In the genomic region with DNA sequence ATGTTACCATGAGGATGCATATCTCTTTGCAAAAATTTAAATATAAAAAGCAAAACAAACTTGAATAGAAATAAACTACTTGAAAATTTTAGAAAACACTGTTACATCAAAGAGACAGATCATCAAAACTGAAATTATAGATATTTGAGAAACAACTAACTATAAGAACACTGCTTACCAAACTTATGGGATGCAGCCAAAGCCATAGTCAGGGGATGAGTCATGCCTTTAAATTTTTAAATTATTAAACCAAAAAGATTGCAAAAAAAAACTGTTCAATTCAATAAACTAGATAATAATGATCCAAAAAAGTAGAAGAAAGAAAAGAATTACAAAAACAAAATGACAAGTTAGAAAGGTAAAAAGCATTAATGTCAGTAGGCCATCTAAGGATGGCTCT, we compare ENCODE assay signal across 21 cellular contexts. TPM values are rescaled to one million over a fixed set of nuclear protein-coding genes. Genes with fewer than 3 reads are reported as not detected.
DNase-seq lines count a peak whose midpoint lies in the region; ATAC-seq, FAIRE-seq and TF ChIP-seq lines count a peak whose summit lies in the region.
"Had no signal": no experiment of that assay in that cellular context is flagged by ENCODE, and none has a peak within 500 bp of the region (broad histone marks: within the 10 kb centered on the region; RNA-seq: fewer than 3 reads in every experiment).

No MANE protein-coding gene starts in this region.

- intact Hi-C loops in IMR-90 (cut with micrococcal nuclease) (no loop called here), vagina (cut with DNase I) (no loop called here)

- peaks cover 60 to 94% of the 10 kb centered on the region in 2 experiments for H3K79me1 ChIP-seq in IMR-90 (ENCODE audit: low read depth in 1 of 2, low read length in 2 of 2)

- H3K9me3 ChIP-seq in GM23248 (ENCODE audit: low read depth) (no peaks in the 10 kb centered on the region), IMR-90 (ENCODE audit: control insufficient read depth, insufficient read depth, low read length) (peaks cover 14% of the 10 kb centered on the region), vagina (no peaks in the 10 kb centered on the region)
- H3K9me3 ChIP-seq: BE2C, HAP-1 had no signal

- H2AFZ ChIP-seq in GM23248 (no peak overlapping the region), IMR-90 (replicated peaks; ENCODE audit: low read length, poor library complexity) (no peak overlapping the region)

- in situ Hi-C loops in GM23248 (cut with MboI), result no loop called here
- in situ Hi-C loops in IMR-90 (cut with MboI; ENCODE audit: low sequenced_read_pairs), result no loop called here

- H2AK9ac ChIP-seq in IMR-90 (replicated peaks; ENCODE audit: low read depth, low read length, poor library complexity), result no peak overlapping the region

- no peak overlapping the region for H4K91ac ChIP-seq in IMR-90 (ENCODE audit: insufficient read depth, low read depth, low read length)

- H3K9me1 ChIP-seq in IMR-90 (ENCODE audit: insufficient read depth, low read length), result peaks cover 30% of the 10 kb centered on the region

- no peaks in the 10 kb centered on the region for H3K27me3 ChIP-seq in GM23248 (replicated peaks; ENCODE audit: insufficient read depth)
- H3K27me3 ChIP-seq in IMR-90 (ENCODE audit: control insufficient read depth, insufficient read depth, low read length), result no peaks in the 10 kb centered on the region
- no peaks in the 10 kb centered on the region for H3K27me3 ChIP-seq in vagina
- H3K27me3 ChIP-seq: BE2C; BLaER1 treated with 17β-estradiol and CSF1 and Interleukin-3, amounts not matched to agents 10 nM and 100 nM had no signal

- no peaks in the 10 kb centered on the region for H3K4me1 Mint-ChIP-seq in osteocyte (ENCODE audit: unreplicated experiment)
- H3K4me1 Mint-ChIP-seq: CD8-positive, alpha-beta memory T cell had no signal

- POLR2A ChIA-PET in IMR-90 (lab: Charles Lee; ENCODE audit: unreplicated experiment), result no interaction called here

- H3K27ac Mint-ChIP-seq in osteocyte (ENCODE audit: unreplicated experiment), result no peak overlapping the region
- H3K27ac Mint-ChIP-seq: CD14-positive monocyte; CD4-positive, alpha-beta T cell; CD8-positive, alpha-beta memory T cell had no signal

- no peak overlapping the region for H4K5ac ChIP-seq in IMR-90 (ENCODE audit: low read depth, low read length)

- peak overlapping the region; percentile 33; the same call in 1 of the 2 replicates for H3K18ac ChIP-seq in IMR-90 (ENCODE audit: low read depth, low read length)

- H3K9me2 ChIP-seq in GM23248 (ENCODE audit: insufficient read depth), result no peaks in the 10 kb centered on the region

- H3K27ac ChIP-seq in GM23248 (no peak overlapping the region), IMR-90 (ENCODE audit: insufficient read depth, low read length) (no peak overlapping the region), vagina (no peak overlapping the region)
- H3K27ac ChIP-seq: BLaER1 treated with 17β-estradiol and CSF1 and Interleukin-3, amounts not matched to agents 10 nM and 100 nM had no signal

- no peaks in the 10 kb centered on the region for H3K36me3 Mint-ChIP-seq in osteocyte (ENCODE audit: unreplicated experiment)
- H3K36me3 Mint-ChIP-seq: CD14-positive monocyte; CD8-positive, alpha-beta memory T cell had no signal

- dilution Hi-C loops in IMR-90 (cut with HindIII; ENCODE audit: low sequenced_read_pairs, unreplicated experiment), result no loop called here

- no peak overlapping the region for H3K4ac ChIP-seq in IMR-90 (ENCODE audit: low read depth, low read length)

- H3K4me3 Mint-ChIP-seq in osteocyte (ENCODE audit: unreplicated experiment), result no peak overlapping the region
- H3K4me3 Mint-ChIP-seq: CD14-positive monocyte; CD4-positive, alpha-beta T cell; CD8-positive, alpha-beta memory T cell had no signal

- H3K4me2 ChIP-seq in GM23248 (ENCODE audit: unreplicated experiment) (no peak overlapping the region), IMR-90 (ENCODE audit: low read depth, low read length) (no peak overlapping the region)
- H3K4me2 ChIP-seq: BLaER1 treated with 17β-estradiol and CSF1 and Interleukin-3, amounts not matched to agents 10 nM and 100 nM had no signal

- H3K23ac ChIP-seq in IMR-90 (ENCODE audit: low read depth, low read length), result no peak overlapping the region

- H3K9ac ChIP-seq in GM23248 (no peak overlapping the region), IMR-90 (ENCODE audit: low read depth, low read length) (no peak overlapping the region)
- H3K9ac ChIP-seq: BLaER1 treated with 17β-estradiol and CSF1 and Interleukin-3, amounts not matched to agents 10 nM and 100 nM had no signal

- H4K20me1 ChIP-seq in GM23248 (ENCODE audit: insufficient read depth) (no peaks in the 10 kb centered on the region), IMR-90 (ENCODE audit: insufficient read depth, low read length) (peaks cover 75% of the 10 kb centered on the region)
- H4K20me1 ChIP-seq: BLaER1 treated with 17β-estradiol and CSF1 and Interleukin-3, amounts not matched to agents 10 nM and 100 nM had no signal

- H3K36me3 ChIP-seq in GM23248 (ENCODE audit: low read depth) (peaks cover 3% of the 10 kb centered on the region; the same call in 1 of the 2 replicates), IMR-90 (ENCODE audit: control insufficient read depth, insufficient read depth, low read length) (peaks cover 84% of the 10 kb centered on the region), vagina (peaks cover 0 to 14% of the 10 kb centered on the region in 2 donors)
- H3K36me3 ChIP-seq: BE2C; BLaER1 treated with 17β-estradiol and CSF1 and Interleukin-3, amounts not matched to agents 10 nM and 100 nM; HAP-1 had no signal

- H3K4me3 ChIP-seq in GM23248 (no peak overlapping the region), IMR-90 (ENCODE audit: insufficient read depth, low read depth, low read length) (no peak overlapping the region), vagina (no peak overlapping the region)
- H3K4me3 ChIP-seq: BLaER1 treated with 17β-estradiol and CSF1 and Interleukin-3, amounts not matched to agents 10 nM and 100 nM; HAP-1 had no signal

- ATAC-seq in IMR-90 (ENCODE audit: low read depth), result no peak

- H2BK15ac ChIP-seq in IMR-90 (ENCODE audit: low read depth, low read length), result no peak overlapping the region

- TF ChIP-seq POLR2A in IMR-90 (IDR thresholded peaks at IDR 0.05; ENCODE audit: low read depth, low read length), result no peak
- no peak for TF ChIP-seq POLR2A in vagina (IDR thresholded peaks at IDR 0.05)

- no TSS peak for BruUV-seq in IMR-90 (replicated peaks; lab: Mats Ljungman, UMichigan)

- peak; percentile 23 for FAIRE-seq in frontal cortex (lab: Jason Lieb, UNC)
- FAIRE-seq: D721Med, G401.6, GM12892, H54 had no signal

- no peak overlapping the region for H2AK5ac ChIP-seq in IMR-90 (ENCODE audit: low read depth, low read length)

- peaks cover 14% of the 10 kb centered on the region for H3K27me3 Mint-ChIP-seq in osteocyte (ENCODE audit: unreplicated experiment)

- H3K14ac ChIP-seq in IMR-90 (replicated peaks; ENCODE audit: low read depth, low read length), result no peak overlapping the region

- H2BK120ac ChIP-seq in IMR-90 (ENCODE audit: low read depth, low read length), result no peak overlapping the region

- DNase-seq in GM23248 (peak; percentile 48), IMR-90 (peak; percentile 48), frontal cortex (ENCODE audit: low spot score in 2 of 2) (no peak), vagina (ENCODE audit: extremely low spot score in 2 of 2) (no peak), osteocyte (ENCODE audit: extremely low spot score, unreplicated experiment) (no peak), anterior cingulate cortex (lab: John Stamatoyannopoulos, UW) (no peak)
- DNase-seq in activated naive CD4-positive, alpha-beta T cell treated with anti-CD3 and anti-CD28 coated beads, Interleukin-2, amount 50 U/mL, for 16 hours, result no peak
- DNase-seq: AML-193; BE2C; CD4-positive, alpha-beta T cell; CD8-positive, alpha-beta memory T cell; DMS 273 treated with DMSO at 0.1 percent for 48 hours; DMS79; GOT3 had no signal

- H3F3A ChIP-seq in GM23248 (ENCODE audit: insufficient read depth), result peaks cover 16% of the 10 kb centered on the region

- no peak for TF ChIP-seq RAD21 in IMR-90 (IDR thresholded peaks at IDR 0.05; ENCODE audit: low read length)

- no peak overlapping the region for H3K56ac ChIP-seq in IMR-90 (ENCODE audit: extremely low read depth, insufficient read depth, low read length)

- H3K79me2 ChIP-seq in GM23248 (ENCODE audit: insufficient read depth), result peaks cover 53% of the 10 kb centered on the region

- H2BK20ac ChIP-seq in IMR-90 (ENCODE audit: low read depth, low read length), result no peak overlapping the region

- H2BK5ac ChIP-seq in IMR-90 (ENCODE audit: low read depth, low read length, poor library complexity, severe bottlenecking), result no peak overlapping the region

- CTCF ChIA-PET in IMR-90 (lab: Yijun Ruan, JAX), result no interaction called here

- TF ChIP-seq CTCF in IMR-90 (conservative IDR thresholded peaks at IDR 0.05; ENCODE audit: low read depth, low read length) (no peak), vagina (IDR thresholded peaks at IDR 0.05) (no peak), osteocyte (IDR thresholded peaks at IDR 0.05) (no peak)

- H3K9me3 Mint-ChIP-seq in osteocyte (ENCODE audit: unreplicated experiment), result peaks cover 14% of the 10 kb centered on the region

- no peak overlapping the region for H4K8ac ChIP-seq in IMR-90 (ENCODE audit: low read depth in 2 of 2, low read length in 2 of 2)

- H3K4me1 ChIP-seq in GM23248 (ENCODE audit: insufficient read depth) (peaks cover 15% of the 10 kb centered on the region), IMR-90 (ENCODE audit: control insufficient read depth, insufficient read depth, low read length) (peaks cover 29% of the 10 kb centered on the region), vagina (peaks cover 73% of the 10 kb centered on the region)
- H3K4me1 ChIP-seq: HAP-1 had no signal

TF ChIP-seq in IMR-90, 13 proteins besides CTCF, POLR2A, EP300 and RAD21 (continues in another document):
- TF ChIP-seq RCOR1 (IDR thresholded peaks at IDR 0.05; ENCODE audit: insufficient replicate concordance, low read length), result no peak
- no peak for TF ChIP-seq MAFK (IDR thresholded peaks at IDR 0.05; ENCODE audit: low read depth, low read length)
- TF ChIP-seq CHD1 (IDR thresholded peaks at IDR 0.05; ENCODE audit: low read depth, low read length), result no peak

RNA-seq across cellular contexts. Expression of a gene that starts 7.5 kb away (rescaled TPM):
- 14.4 and 15.8 TPM in 2 replicates for total RNA-seq in GM23248 (2014; rRNA removed; shearing (Covaris generic))
- polyA plus RNA-seq in GM23248 (2016; fragmentation: Nextera tagmentation; extraction: Ambion mirVana) (12.4 and 13.3 TPM in 2 replicates), IMR-90 (2012; rRNA removed) (52.1 and 60.9 TPM in 2 replicates)
- total RNA-seq in IMR-90 (2012; rRNA removed) (60.5 and 73.1 TPM in 2 replicates), frontal cortex (0.41 TPM), vagina (23.3 TPM), osteocyte (0.31 and 0.40 TPM in 2 replicates)
- polyA plus RNA-seq in IMR-90 (2012; cell fraction: cytosol; rRNA removed), result 32.4 and 87.1 TPM in 2 replicates
- polyA plus RNA-seq in IMR-90 (2012; cell fraction: nucleus; rRNA removed; ENCODE audit: low replicate concordance), result 63.4 and 68.9 TPM in 2 replicates
- total RNA-seq: CD4-positive, alpha-beta T cell; CD8-positive, alpha-beta memory T cell had no signal
- polyA plus RNA-seq: CD14-positive monocyte; CD8-positive, alpha-beta memory T cell had no signal

RNA-seq across cellular contexts. Expression of a gene that starts 43.9 kb away (rescaled TPM):
- total RNA-seq in GM23248 (2014; rRNA removed; shearing (Covaris generic)), result 3.9 and 5.5 TPM in 2 replicates
- polyA plus RNA-seq in GM23248 (2016; fragmentation: Nextera tagmentation; extraction: Ambion mirVana), result 12.9 and 15.1 TPM in 2 replicates
- 51.4 and 56.5 TPM in 2 replicates for total RNA-seq in IMR-90 (2012; rRNA removed)
- 130 and 142 TPM in 2 replicates for polyA plus RNA-seq in IMR-90 (2012; rRNA removed)
- 48.1 and 276 TPM in 2 replicates for polyA plus RNA-seq in IMR-90 (2012; cell fraction: cytosol; rRNA removed)
- polyA plus RNA-seq in IMR-90 (2012; cell fraction: nucleus; rRNA removed; ENCODE audit: low replicate concordance), result 226 and 290 TPM in 2 replicates
- total RNA-seq in frontal cortex, result 0.41 TPM
- total RNA-seq in vagina, result 2.5 TPM
- not detected in 2 replicates for total RNA-seq in osteocyte
- total RNA-seq: CD4-positive, alpha-beta T cell; CD8-positive, alpha-beta memory T cell had no signal
- polyA plus RNA-seq: CD14-positive monocyte; CD8-positive, alpha-beta memory T cell had no signal

Comparison
In these comparisons a context has a peak if more than half of its experiments do, and no peak if none do; other contexts are left out.
1. DNase-seq: peak in GM23248 (single experiment) and IMR-90 (single experiment); none in frontal cortex (0 of 2), vagina (0 of 2), osteocyte (single experiment), anterior cingulate cortex (0 of 58) and activated naive CD4-positive, alpha-beta T cell treated with anti-CD3 and anti-CD28 coated beads, Interleukin-2, amount 50 U/mL, for 16 hours (single experiment).
2. RNA of a gene that starts 7.5 kb away (total RNA-seq): 60.5 to 73.1 TPM in IMR-90, 23.3 TPM in vagina (single experiment) and 14.4 to 15.8 TPM in GM23248; 0.41 TPM in frontal cortex (single experiment) and 0.31 to 0.40 TPM in osteocyte; every median in the first group is over 10 times any median in the second.